ENCODE assay signal across 1 cellular context in genomic region chr1:94209425-94209824, GRCh38.
A peak's percentile ranks its signal among the peaks of the same experiment; 100 is the strongest.
TF ChIP-seq lines count a peak whose summit lies in the region.

No MANE protein-coding gene starts in this region.

TF ChIP-seq in HepG2, 621 proteins besides CTCF, POLR2A, EP300 and RAD21 (continued from another document and continues in another):
- TF ChIP-seq ZHX1 (CRISPR knock-in tag; IDR thresholded peaks at IDR 0.05; ENCODE audit: low read depth) (no peak), HNF4G (IDR thresholded peaks at IDR 0.05; ENCODE audit: borderline replicate concordance, low read depth, low read length) (peak; percentile 53; the same call in 1 of the 2 replicates), HNF4G (CRISPR knock-in tag; IDR thresholded peaks at IDR 0.05; ENCODE audit: borderline replicate concordance, low read depth) (no peak), TAF1 (CRISPR knock-in tag; IDR thresholded peaks at IDR 0.05) (no peak), CBX1 (IDR thresholded peaks at IDR 0.05; ENCODE audit: low read depth) (no peak), CSRNP2 (CRISPR knock-in tag; conservative IDR thresholded peaks at IDR 0.05; ENCODE audit: low read depth) (no peak), SIX1 (CRISPR knock-in tag; IDR thresholded peaks at IDR 0.05; ENCODE audit: borderline replicate concordance) (no peak), ZNF724P (CRISPR knock-in tag; IDR thresholded peaks at IDR 0.05; ENCODE audit: borderline replicate concordance) (no peak), MTA1 (CRISPR knock-in tag; IDR thresholded peaks at IDR 0.05; ENCODE audit: borderline replicate concordance) (no peak), IRF1 (CRISPR knock-in tag; IDR thresholded peaks at IDR 0.05; ENCODE audit: low read depth) (no peak), MED13 (CRISPR knock-in tag; IDR thresholded peaks at IDR 0.05) (no peak), NCOA2 (CRISPR knock-in tag; IDR thresholded peaks at IDR 0.05) (no peak), HNRNPLL (IDR thresholded peaks at IDR 0.05; ENCODE audit: low read depth, low read length, poor library complexity, severe bottlenecking) (no peak), ZSCAN12 (CRISPR knock-in tag; IDR thresholded peaks at IDR 0.05) (no peak), ZFP36L1 (CRISPR knock-in tag; IDR thresholded peaks at IDR 0.05) (no peak), ZNF263 (CRISPR knock-in tag; IDR thresholded peaks at IDR 0.05) (no peak), HDAC2 (CRISPR knock-in tag; IDR thresholded peaks at IDR 0.05) (peak; percentile 48; the same call in 1 of the 2 replicates), MXI1 (IDR thresholded peaks at IDR 0.05; ENCODE audit: borderline replicate concordance, low read depth, low read length) (no peak), ZNF879 (CRISPR knock-in tag; IDR thresholded peaks at IDR 0.05) (no peak), ZNF577 (CRISPR knock-in tag; IDR thresholded peaks at IDR 0.05; ENCODE audit: borderline replicate concordance, low read depth) (no peak), KDM5A (IDR thresholded peaks at IDR 0.05; ENCODE audit: borderline replicate concordance, low read length) (no peak), ZNF850 (CRISPR knock-in tag; conservative IDR thresholded peaks at IDR 0.05) (no peak), ZBTB14 (CRISPR knock-in tag; IDR thresholded peaks at IDR 0.05) (no peak), PHF5A (CRISPR knock-in tag; IDR thresholded peaks at IDR 0.05; ENCODE audit: low read depth, unreplicated experiment) (no peak), ZFYVE20 (CRISPR knock-in tag; IDR thresholded peaks at IDR 0.05; ENCODE audit: borderline replicate concordance, low read depth) (no peak), ZNF430 (CRISPR knock-in tag; IDR thresholded peaks at IDR 0.05) (no peak), NFKB2 (CRISPR knock-in tag; IDR thresholded peaks at IDR 0.05; ENCODE audit: borderline replicate concordance) (no peak), JARID2 (CRISPR knock-in tag; IDR thresholded peaks at IDR 0.05; ENCODE audit: insufficient replicate concordance) (no peak), ZNF256 (CRISPR knock-in tag; conservative IDR thresholded peaks at IDR 0.05) (no peak), ARNT (IDR thresholded peaks at IDR 0.05) (no peak), ZKSCAN1 (IDR thresholded peaks at IDR 0.05; ENCODE audit: low read length) (no peak), KMT2A (CRISPR knock-in tag; IDR thresholded peaks at IDR 0.05) (no peak), ZFP82 (CRISPR knock-in tag; IDR thresholded peaks at IDR 0.05; ENCODE audit: borderline replicate concordance) (no peak), SRSF1 (optimal IDR thresholded peaks at IDR 0.05; ENCODE audit: low read depth, low read length) (no peak), ZNF143 (CRISPR knock-in tag; IDR thresholded peaks at IDR 0.05) (no peak), RBFOX2 (IDR thresholded peaks at IDR 0.05; ENCODE audit: low read depth, low read length) (no peak), ZBTB21 (CRISPR knock-in tag; IDR thresholded peaks at IDR 0.05) (no peak), ZSCAN9 (CRISPR knock-in tag; IDR thresholded peaks at IDR 0.05; ENCODE audit: borderline replicate concordance) (peak; percentile 22; the same call in 1 of the 2 replicates), ZNF224 (CRISPR knock-in tag; IDR thresholded peaks at IDR 0.05) (no peak), MXD3 (CRISPR knock-in tag; IDR thresholded peaks at IDR 0.05) (no peak), ZNF317 (CRISPR knock-in tag; IDR thresholded peaks at IDR 0.05) (no peak), NR2F6 (IDR thresholded peaks at IDR 0.05) (no peak), NR2F6 (CRISPR knock-in tag; IDR thresholded peaks at IDR 0.05) (no peak), MLX (CRISPR knock-in tag; IDR thresholded peaks at IDR 0.05) (no peak), ASH2L (IDR thresholded peaks at IDR 0.05; ENCODE audit: insufficient read length, low read depth, low read length) (no peak), ZNF619 (CRISPR knock-in tag; IDR thresholded peaks at IDR 0.05) (no peak), HES4 (CRISPR knock-in tag; IDR thresholded peaks at IDR 0.05; ENCODE audit: borderline replicate concordance) (no peak), MAFF (IDR thresholded peaks at IDR 0.05; ENCODE audit: low read depth, low read length) (no peak), MTF1 (CRISPR knock-in tag; IDR thresholded peaks at IDR 0.05) (no peak), RFX5 (IDR thresholded peaks at IDR 0.05; ENCODE audit: low read depth, low read length) (no peak), MIER3 (CRISPR knock-in tag; IDR thresholded peaks at IDR 0.05; ENCODE audit: borderline replicate concordance) (peak; percentile 42; the same call in 1 of the 2 replicates), ZFP90 (CRISPR knock-in tag; IDR thresholded peaks at IDR 0.05; ENCODE audit: borderline replicate concordance) (no peak), SP2 (CRISPR knock-in tag; IDR thresholded peaks at IDR 0.05) (no peak), ZNF383 (CRISPR knock-in tag; IDR thresholded peaks at IDR 0.05; ENCODE audit: borderline replicate concordance) (no peak), ZNF10 (CRISPR knock-in tag; IDR thresholded peaks at IDR 0.05; ENCODE audit: borderline replicate concordance, low read depth) (no peak), ZNF3 (CRISPR knock-in tag; IDR thresholded peaks at IDR 0.05) (peak; percentile 53; the same call in 1 of the 2 replicates), SP1 (IDR thresholded peaks at IDR 0.05) (no peak), SP1 (CRISPR knock-in tag; IDR thresholded peaks at IDR 0.05) (no peak), RAD51 (IDR thresholded peaks at IDR 0.05; ENCODE audit: borderline replicate concordance) (no peak), NFAT5 (CRISPR knock-in tag; IDR thresholded peaks at IDR 0.05) (no peak), NPAS2 (CRISPR knock-in tag; IDR thresholded peaks at IDR 0.05; ENCODE audit: borderline replicate concordance) (no peak), HMG20B (CRISPR knock-in tag; conservative IDR thresholded peaks at IDR 0.05) (no peak), NFYC (CRISPR knock-in tag; IDR thresholded peaks at IDR 0.05) (no peak), NCOR1 (IDR thresholded peaks at IDR 0.05; ENCODE audit: borderline replicate concordance, low read length) (no peak; the same call in 1 of the 2 replicates), TP53 (CRISPR knock-in tag; conservative IDR thresholded peaks at IDR 0.05) (no peak), JUN (CRISPR knock-in tag; IDR thresholded peaks at IDR 0.05) (no peak), ATRX (CRISPR knock-in tag; IDR thresholded peaks at IDR 0.05; ENCODE audit: borderline replicate concordance) (no peak), FOXP4 (CRISPR knock-in tag; IDR thresholded peaks at IDR 0.05) (no peak), DPF2 (CRISPR knock-in tag; IDR thresholded peaks at IDR 0.05; ENCODE audit: borderline replicate concordance, low read depth) (no peak)
